ENCODE assay signal across 11 cellular contexts in genomic region chr16:10835281-10835931, GRCh38. TPM values are rescaled to one million over a fixed set of nuclear protein-coding genes. Genes with fewer than 3 reads are reported as not detected.
DNase-seq lines count a peak whose midpoint lies in the region; ATAC-seq lines count a peak whose summit lies in the region.
"Had no signal": no experiment of that assay in that cellular context is flagged by ENCODE, and none has a peak within 500 bp of the region (broad histone marks: within the 10 kb centered on the region; RNA-seq: fewer than 3 reads in every experiment).

No MANE protein-coding gene starts in this region.

- POLR2A ChIA-PET in activated CD4-positive, alpha-beta memory T cell treated with anti-CD3 and anti-CD28 coated beads for 36 hours (lab: Charles Lee), result no interaction called here

- H3K4me1 Mint-ChIP-seq in activated CD4-positive, alpha-beta memory T cell treated with anti-CD3 and anti-CD28 coated beads for 36 hours (ENCODE audit: low read depth), result peaks cover 4% of the 10 kb centered on the region

- ATAC-seq in HG02610 (IDR thresholded peaks at IDR 0.05; ENCODE audit: unreplicated experiment) (peak; percentile 53), HG03565 (IDR thresholded peaks at IDR 0.05; ENCODE audit: unreplicated experiment) (no peak), GM21447 (IDR thresholded peaks at IDR 0.05; ENCODE audit: unreplicated experiment) (no peak)

- intact Hi-C loops in activated CD4-positive, alpha-beta memory T cell treated with anti-CD3 and anti-CD28 coated beads for 36 hours (cut with micrococcal nuclease), result loop anchor here (2.0 kb wide), 1 partner anchor 35 kb away; no protein-coding TSS in a partner anchor

- peaks cover 6% of the 10 kb centered on the region for H3K9me3 Mint-ChIP-seq in activated CD4-positive, alpha-beta memory T cell treated with anti-CD3 and anti-CD28 coated beads for 36 hours

- peak; percentile 44 for DNase-seq in stimulated activated CD4-positive, alpha-beta T cell treated with anti-CD3 and anti-CD28 coated beads, Interleukin-15, amount 100 ng/mL, for 24 hours
- DNase-seq in stimulated activated CD4-positive, alpha-beta T cell treated with anti-CD3 and anti-CD28 coated beads, Interleukin-12 subunit alpha, Interleukin-12 subunit beta, amount 100 ng/mL, for 4 hours, result no peak
- DNase-seq in activated CD4-positive, alpha-beta memory T cell treated with anti-CD3 and anti-CD28 coated beads for 36 hours, result peak; percentile 65
- DNase-seq in SKM-1 (lab: John Stamatoyannopoulos, UW; ENCODE audit: unreplicated experiment), result no peak
- no peak for DNase-seq in mesenteric fat pad (ENCODE audit: low spot score)
- DNase-seq: DMS79 treated with DMSO at 0.1 percent for 48 hours, hippocampal formation, left ventricle myocardium inferior had no signal

- H3K4me3 Mint-ChIP-seq in activated CD4-positive, alpha-beta memory T cell treated with anti-CD3 and anti-CD28 coated beads for 36 hours, result no peak overlapping the region

- H3K27ac Mint-ChIP-seq in activated CD4-positive, alpha-beta memory T cell treated with anti-CD3 and anti-CD28 coated beads for 36 hours, result no peak overlapping the region

- peaks cover 15% of the 10 kb centered on the region for H3K27me3 Mint-ChIP-seq in activated CD4-positive, alpha-beta memory T cell treated with anti-CD3 and anti-CD28 coated beads for 36 hours

- CTCF ChIA-PET in activated CD4-positive, alpha-beta memory T cell treated with anti-CD3 and anti-CD28 coated beads for 36 hours (lab: Charles Lee), result no interaction called here

- H3K36me3 Mint-ChIP-seq in activated CD4-positive, alpha-beta memory T cell treated with anti-CD3 and anti-CD28 coated beads for 36 hours, result no peaks in the 10 kb centered on the region

RNA-seq across cellular contexts. Expression of gene TVP23A, which starts 16.8 kb away (rescaled TPM):
- not detected for total RNA-seq in activated CD4-positive, alpha-beta memory T cell treated with anti-CD3 and anti-CD28 coated beads for 36 hours
- 0.45 TPM for total RNA-seq in mesenteric fat pad

RNA-seq across cellular contexts. Expression of gene CIITA, which starts 41.6 kb away (rescaled TPM):
- 1 to 10 TPM; 1.8 to 3.2 TPM for total RNA-seq in activated CD4-positive, alpha-beta memory T cell treated with anti-CD3 and anti-CD28 coated beads for 36 hours
- 10.0 TPM for total RNA-seq in mesenteric fat pad

Comparison
In these comparisons a context has a peak if more than half of its experiments do, and no peak if none do; other contexts are left out.
1. DNase-seq: peak in stimulated activated CD4-positive, alpha-beta T cell treated with anti-CD3 and anti-CD28 coated beads, Interleukin-15, amount 100 ng/mL, for 24 hours (single experiment) and activated CD4-positive, alpha-beta memory T cell treated with anti-CD3 and anti-CD28 coated beads for 36 hours (single experiment); none in stimulated activated CD4-positive, alpha-beta T cell treated with anti-CD3 and anti-CD28 coated beads, Interleukin-12 subunit alpha, Interleukin-12 subunit beta, amount 100 ng/mL, for 4 hours (single experiment), SKM-1 (single experiment) and mesenteric fat pad (single experiment).